21 cellular contexts compared by ENCODE assay signal in genomic region chr7:24018331-24018730, GRCh38.
"Had no signal": no experiment of that assay in that cellular context is flagged by ENCODE, and none has a peak within 500 bp of the region (broad histone marks: within the 10 kb centered on the region; RNA-seq: fewer than 3 reads in every experiment).

No MANE protein-coding gene starts in this region.

- H3K27me3 ChIP-seq: dorsolateral prefrontal cortex, heart left ventricle, stomach had no signal

- DNase-seq: dorsolateral prefrontal cortex; effector CD8-positive, alpha-beta T cell; heart left ventricle; hippocampal formation; left colon; left ventricle myocardium superior; mesendoderm; naive thymus-derived CD4-positive, alpha-beta T cell; nephron progenitor cell; stimulated activated CD4-positive, alpha-beta T cell treated with anti-CD3 and anti-CD28 coated beads, Interleukin-2, amount 100 ng/mL, for 24 hours; stimulated activated CD4-positive, alpha-beta T cell treated with anti-CD3 and anti-CD28 coated beads, Interleukin-4, amount 100 ng/mL, for 4 hours; stimulated activated naive CD4-positive, alpha-beta T cell; stomach; trophoblast cell had no signal

- H3K4me3 ChIP-seq: coronary artery, dorsolateral prefrontal cortex, heart left ventricle, lung, prostate gland, skin epidermis, stomach had no signal

- H3K79me2 ChIP-seq: parathyroid adenoma had no signal

- H3K9me3 ChIP-seq: prostate gland had no signal

- ATAC-seq: heart left ventricle; left colon; left ventricle myocardium superior; naive thymus-derived CD4-positive, alpha-beta T cell; sciatic nerve had no signal

- H3K36me3 ChIP-seq: heart left ventricle, prostate gland, stomach had no signal

- H3K27ac ChIP-seq: coronary artery, dorsolateral prefrontal cortex, heart left ventricle, parathyroid adenoma, prostate gland, skin epidermis, stomach had no signal

- H3K4me1 ChIP-seq: heart left ventricle, parathyroid adenoma, prostate gland, stomach had no signal

- H3K9ac ChIP-seq: parathyroid adenoma had no signal

- FAIRE-seq: frontal cortex had no signal

- H2AFZ ChIP-seq: parathyroid adenoma had no signal
